ENCODE assay signal across 1 cellular context in genomic region chr9:121283072-121283398, GRCh38.
TF ChIP-seq lines count a peak whose summit lies in the region.

No MANE protein-coding gene starts in this region.

TF ChIP-seq in HepG2, 621 proteins besides CTCF, POLR2A, EP300 and RAD21:
- TF ChIP-seq FOXO4 (CRISPR knock-in tag; conservative IDR thresholded peaks at IDR 0.05): no peak
- TF ChIP-seq SRF (IDR thresholded peaks at IDR 0.05; ENCODE audit: low read depth, low read length): no peak
- no peak for TF ChIP-seq THAP8 (CRISPR knock-in tag; IDR thresholded peaks at IDR 0.05; ENCODE audit: borderline replicate concordance)
- no peak for TF ChIP-seq ZNF232 (CRISPR knock-in tag; IDR thresholded peaks at IDR 0.05; ENCODE audit: borderline replicate concordance)
- no peak for TF ChIP-seq TFAP4 (IDR thresholded peaks at IDR 0.05; ENCODE audit: borderline replicate concordance, low read depth)
- no peak for TF ChIP-seq JUNB (CRISPR knock-in tag; IDR thresholded peaks at IDR 0.05; ENCODE audit: borderline replicate concordance)
- TF ChIP-seq CEBPG (CRISPR knock-in tag; IDR thresholded peaks at IDR 0.05): no peak
- no peak for TF ChIP-seq MTF1 (CRISPR knock-in tag; IDR thresholded peaks at IDR 0.05)
- no peak for TF ChIP-seq ZNF841 (CRISPR knock-in tag; IDR thresholded peaks at IDR 0.05; ENCODE audit: borderline replicate concordance)
- TF ChIP-seq RBM22 (optimal IDR thresholded peaks at IDR 0.05; ENCODE audit: low read length): no peak
- TF ChIP-seq RFXAP (CRISPR knock-in tag; IDR thresholded peaks at IDR 0.05; ENCODE audit: borderline replicate concordance): no peak
- TF ChIP-seq IRF2 (CRISPR knock-in tag; IDR thresholded peaks at IDR 0.05): no peak
- no peak for TF ChIP-seq GPBP1L1 (CRISPR knock-in tag; IDR thresholded peaks at IDR 0.05)
- no peak for TF ChIP-seq THAP7 (CRISPR knock-in tag; IDR thresholded peaks at IDR 0.05)
TF ChIP-seq in HepG2: peak in this region for 0.
